In genomic region chr2:102251849-102252203, GRCh38 we compare ENCODE assay signal across 11 cellular contexts. TPM values are rescaled to one million over a fixed set of nuclear protein-coding genes. Genes with fewer than 3 reads are reported as not detected.
DNase-seq lines count a peak whose midpoint lies in the region; ATAC-seq, FAIRE-seq and TF ChIP-seq lines count a peak whose summit lies in the region.
"Had no signal": no experiment of that assay in that cellular context is flagged by ENCODE, and none has a peak within 500 bp of the region (broad histone marks: within the 10 kb centered on the region; RNA-seq: fewer than 3 reads in every experiment).

No MANE protein-coding gene starts in this region.

- H3K36me3 Mint-ChIP-seq in CD14-positive monocyte = peaks cover 0 to 2% of the 10 kb centered on the region in 2 donors
- H3K36me3 Mint-ChIP-seq in natural killer cell = no peaks in the 10 kb centered on the region

- intact Hi-C loops in CD14-positive monocyte (cut with micrococcal nuclease) = loop anchor here (5.0 to 10.0 kb wide), 4 partner anchors 63 to 195 kb away; partner anchors contain the start of genes IL18R1 (in 1 of the 2) and IL1RL1 (in 1 of the 2)
- intact Hi-C loops in ascending aorta (cut with DNase I) = loop anchor here (5.0 to 10.0 kb wide), 2 partner anchors 105 to 193 kb away; partner anchors contain the start of gene IL18R1
- intact Hi-C loops in natural killer cell (cut with micrococcal nuclease) = loop anchor here (5.0 kb wide), 2 partner anchors 115 to 190 kb away; no protein-coding TSS in a partner anchor

- DNase-seq in A549 (ENCODE audit: low read depth in 1 of 2, low spot score in 1 of 2) (no peak), CD14-positive monocyte (ENCODE audit: low spot score) (no peak), ascending aorta (ENCODE audit: low spot score in 2 of 2) (no peak), natural killer cell (no peak), NCI-H146 (lab: John Stamatoyannopoulos, UW) (no peak), globus pallidus (ENCODE audit: low spot score) (no peak), NCI-H82 treated with DMSO at 0.1 percent for 48 hours (lab: John Stamatoyannopoulos, UW; ENCODE audit: unreplicated experiment) (no peak)
- DNase-seq: BE2C, foreskin melanocyte, NCI-H2081 had no signal

- H3K4me3 Mint-ChIP-seq in CD14-positive monocyte = peak overlapping the region in 1 of 2 donors; percentile 11
- no peak overlapping the region for H3K4me3 Mint-ChIP-seq in natural killer cell

- no peak for TF ChIP-seq EP300 in A549 (IDR thresholded peaks at IDR 0.05)

- H3K4me3 ChIP-seq in A549 = no peak overlapping the region
- peak overlapping the region; percentile 59 to 61 for H3K4me3 ChIP-seq in ascending aorta

- no peaks in the 10 kb centered on the region for H3K27me3 ChIP-seq in ascending aorta
- H3K27me3 ChIP-seq: BE2C had no signal

- H3K4me2 ChIP-seq in A549 = peak overlapping the region; percentile 94

- H3K27ac ChIP-seq in A549 (no peak overlapping the region), ascending aorta (no peak overlapping the region)
- H3K27ac ChIP-seq: pancreas had no signal

- no peak for ATAC-seq in A549
- ATAC-seq in natural killer cell = no peak

- no peak for TF ChIP-seq POLR2A in A549 (IDR thresholded peaks at IDR 0.05; ENCODE audit: low read length)

- H3K9me3 ChIP-seq in A549 (0 out of 3 replicates have a peak, but pooled peaks cover 2% of the 10 kb centered on the region), ascending aorta (no peaks in the 10 kb centered on the region)
- H3K9me3 ChIP-seq: BE2C, pancreas had no signal

- no peak for FAIRE-seq in A549 (lab: Jason Lieb, UNC)
- FAIRE-seq: pancreas had no signal

- CTCF ChIA-PET in A549 (lab: Yijun Ruan, JAX) = interaction anchor here (0.6 to 6.3 kb wide), 19 partner anchors 10 to 379 kb away, joined by 3 to 37 read pairs (median 4); no protein-coding TSS in a partner anchor

- TF ChIP-seq CTCF in A549 (IDR thresholded peaks at IDR 0.05) = no peak
- TF ChIP-seq CTCF in CD14-positive monocyte (IDR thresholded peaks at IDR 0.05) = peak; percentile 69
- peak in 1 of 3 experiments; percentile 2 for TF ChIP-seq CTCF in ascending aorta (IDR thresholded peaks at IDR 0.05)
- peak; percentile 4 for TF ChIP-seq CTCF in natural killer cell (IDR thresholded peaks at IDR 0.05)

- H3K27ac Mint-ChIP-seq in CD14-positive monocyte = no peak overlapping the region
- H3K27ac Mint-ChIP-seq in natural killer cell = no peak overlapping the region

- H3K9me3 Mint-ChIP-seq in CD14-positive monocyte (peaks cover 0 to 7% (median 0%) of the 10 kb centered on the region in 7 donors), natural killer cell (no peaks in the 10 kb centered on the region)

- TF ChIP-seq RAD21 in A549 (conservative IDR thresholded peaks at IDR 0.05 in 1 of 2, IDR thresholded peaks at IDR 0.05 in 1 of 2) = no peak

- H3K27me3 Mint-ChIP-seq in CD14-positive monocyte (ENCODE audit: low read depth in 3 of 3) = peaks cover 40 to 51% (median 46%) of the 10 kb centered on the region in 3 donors
- peaks cover 0 to 8% of the 10 kb centered on the region in 2 donors for H3K27me3 Mint-ChIP-seq in natural killer cell (ENCODE audit: low read depth in 2 of 2)

- WGBS in A549 (ENCODE audit: missing lambda C conversion rate) = 7% methylated on average over 1 of the region's 1 CpG

- POLR2A ChIA-PET in A549 (lab: Yijun Ruan, JAX) = interaction anchor here (0.6 kb wide), 1 partner anchor 247 kb away, joined by 3 read pairs; no protein-coding TSS in a partner anchor

- peaks cover 15% of the 10 kb centered on the region for H3K4me1 Mint-ChIP-seq in CD14-positive monocyte
- H3K4me1 Mint-ChIP-seq in natural killer cell = peaks cover 36 to 41% of the 10 kb centered on the region in 2 donors

- H3K4me1 ChIP-seq in A549 = no peaks in the 10 kb centered on the region
- peaks cover 0 to 5% of the 10 kb centered on the region in 2 donors for H3K4me1 ChIP-seq in ascending aorta
- H3K4me1 ChIP-seq: BE2C had no signal

- no peaks in the 10 kb centered on the region for H3K36me3 ChIP-seq in ascending aorta
- H3K36me3 ChIP-seq: BE2C, pancreas had no signal

TF ChIP-seq in A549, 52 proteins besides CTCF, POLR2A, EP300 and RAD21:
- TF ChIP-seq ATOH8 (CRISPR knock-in tag; IDR thresholded peaks at IDR 0.05; ENCODE audit: low read depth) (no peak), GATA3 (IDR thresholded peaks at IDR 0.05; ENCODE audit: borderline replicate concordance) (no peak), HOXB13 (CRISPR knock-in tag; IDR thresholded peaks at IDR 0.05; ENCODE audit: low read depth) (no peak), USF2 (IDR thresholded peaks at IDR 0.05) (no peak), HEYL (CRISPR knock-in tag; IDR thresholded peaks at IDR 0.05) (no peak), EHMT2 (IDR thresholded peaks at IDR 0.05; ENCODE audit: low read depth) (no peak), REST (IDR thresholded peaks at IDR 0.05) (no peak), HMGXB4 (CRISPR knock-in tag; IDR thresholded peaks at IDR 0.05; ENCODE audit: borderline replicate concordance) (no peak), NPAS2 (CRISPR knock-in tag; IDR thresholded peaks at IDR 0.05; ENCODE audit: borderline replicate concordance) (no peak), FOXS1 (CRISPR knock-in tag; IDR thresholded peaks at IDR 0.05) (no peak), FOSL2 (IDR thresholded peaks at IDR 0.05) (no peak), FOSL2 (CRISPR knock-in tag; IDR thresholded peaks at IDR 0.05) (no peak), TFCP2L1 (CRISPR knock-in tag; IDR thresholded peaks at IDR 0.05) (no peak), SMC3 (IDR thresholded peaks at IDR 0.05) (no peak), CEBPB (IDR thresholded peaks at IDR 0.05) (no peak), MAZ (IDR thresholded peaks at IDR 0.05; ENCODE audit: borderline replicate concordance, low read depth, low read length) (no peak), ZNF302 (CRISPR knock-in tag; IDR thresholded peaks at IDR 0.05) (no peak), JUNB (IDR thresholded peaks at IDR 0.05) (no peak)
TF ChIP-seq in A549: peak in this region for 0.

RNA-seq across cellular contexts. Expression of gene IL1RL1, which starts 59.5 kb away (rescaled TPM):
- 0.77 and 0.84 TPM in 2 replicates for polyA plus RNA-seq in A549 (2011; rRNA removed)
- 0.03 and 0.04 TPM in 2 replicates for polyA plus RNA-seq in A549 (2012; cell fraction: cytosol; rRNA removed)
- polyA plus RNA-seq in A549 (2012; cell fraction: nucleus; rRNA removed) = 0.18 and 0.21 TPM in 2 replicates
- 0.03 to 0.04 TPM (median 0.03 TPM) in 3 replicates for polyA plus RNA-seq in A549 (2017; fragmentation: RNase III; extraction: RNeasy Plus Mini Kit Qiagen cat#74134 plus additional on column Dnase treatment)
- 0.70 and 0.92 TPM in 2 replicates for polyA minus RNA-seq in A549 (2011; rRNA and poly(A)+ RNA removed)
- polyA plus RNA-seq in CD14-positive monocyte = not detected
- 3.4 TPM for total RNA-seq in ascending aorta
- 10 to 100 TPM in 1 of 3 donors, 1 to 10 TPM in 1, under 1 TPM in 1; 0.49 to 68.1 (median 2.2) TPM for total RNA-seq in natural killer cell
